ENCODE assay signal across 22 cellular contexts in genomic region chr2:105062158-105062557, GRCh38.
"Had no signal": no experiment of that assay in that cellular context is flagged by ENCODE, and none has a peak within 500 bp of the region (broad histone marks: within the 10 kb centered on the region; RNA-seq: fewer than 3 reads in every experiment).

No MANE protein-coding gene starts in this region.

- DNase-seq: hypothalamus; immature natural killer cell; kidney; left colon; left lung; lower lobe of right lung; mammary epithelial cell; mesenchymal stem cell; naive B cell; natural killer cell; nephron progenitor cell; ovary; retina; right cardiac atrium; stimulated activated CD4-positive, alpha-beta T cell treated with anti-CD3 and anti-CD28 coated beads, Interleukin-12 subunit alpha, Interleukin-12 subunit beta, amount 100 ng/mL, for 4 hours; stimulated activated CD4-positive, alpha-beta T cell treated with anti-CD3 and anti-CD28 coated beads, Interleukin-15, amount 100 ng/mL, for 24 hours; stimulated activated CD4-positive, alpha-beta T cell treated with anti-CD3 and anti-CD28 coated beads, Interleukin-2, amount 100 ng/mL, for 24 hours; stimulated activated CD4-positive, alpha-beta T cell treated with anti-CD3 and anti-CD28 coated beads, Interleukin-4, amount 100 ng/mL, for 1 hour; stimulated activated naive B cell treated with anti-CD40 and anti-IgM and Interleukin-4, amounts not matched to agents 10 μg/mL and 1 μg/mL and 100 μg/mL, for 72 hours; tibial artery; trophoblast cell; upper lobe of right lung had no signal
